Comparison of ENCODE assay signal across 9 cellular contexts in genomic region chr19:57887195-57887941, GRCh38. TPM values are rescaled to one million over a fixed set of nuclear protein-coding genes. Genes with fewer than 3 reads are reported as not detected.
DNase-seq lines count a peak whose midpoint lies in the region; ATAC-seq and TF ChIP-seq lines count a peak whose summit lies in the region.
"Had no signal": no experiment of that assay in that cellular context is flagged by ENCODE, and none has a peak within 500 bp of the region (broad histone marks: within the 10 kb centered on the region; RNA-seq: fewer than 3 reads in every experiment).

No MANE protein-coding gene starts in this region.

- peaks cover 0 to 88% (median 36%) of the 10 kb centered on the region in 9 donors for H3K9me3 Mint-ChIP-seq in naive thymus-derived CD8-positive, alpha-beta T cell

- H3K4me1 Mint-ChIP-seq in naive thymus-derived CD8-positive, alpha-beta T cell, result peaks cover 17 to 41% (median 27%) of the 10 kb centered on the region in 4 donors

- no peak for ATAC-seq in naive thymus-derived CD8-positive, alpha-beta T cell
- no peak for ATAC-seq in HG03159 (IDR thresholded peaks at IDR 0.05; ENCODE audit: unreplicated experiment)

- DNase-seq in COR-L47 (lab: John Stamatoyannopoulos, UW) (peak; percentile 8), NCI-H1105 treated with DMSO at 0.1 percent for 48 hours (lab: John Stamatoyannopoulos, UW) (peak; percentile 21), dorsolateral prefrontal cortex (no peak), uterus (no peak), GM19238 (ENCODE audit: insufficient read length, low spot score) (no peak), occipital lobe (lab: John Stamatoyannopoulos, UW) (no peak)
- no peak for DNase-seq in naive thymus-derived CD8-positive, alpha-beta T cell

- H3K27me3 Mint-ChIP-seq in naive thymus-derived CD8-positive, alpha-beta T cell, result no peaks in the 10 kb centered on the region

- no peak overlapping the region for H3K27ac ChIP-seq in dorsolateral prefrontal cortex
- no peak overlapping the region for H3K27ac ChIP-seq in uterus

- no peak for TF ChIP-seq POLR2A in uterus (IDR thresholded peaks at IDR 0.05)

- POLR2A ChIA-PET in naive thymus-derived CD8-positive, alpha-beta T cell (lab: Charles Lee), result interaction anchor here (1.3 to 1.9 kb wide), 5 partner anchors 19 to 116 kb away, joined by 4 to 7 read pairs (median 5); partner anchors contain the start of genes ZNF417, ZNF587 and ZNF606

- H3K27me3 ChIP-seq in dorsolateral prefrontal cortex (no peaks in the 10 kb centered on the region), uterus (no peaks in the 10 kb centered on the region)

- peak overlapping the region in 7 of 10 donors; percentile 17 to 93 (median 84) for H3K27ac Mint-ChIP-seq in naive thymus-derived CD8-positive, alpha-beta T cell

- H3K9me3 ChIP-seq in uterus, result no peaks in the 10 kb centered on the region
- H3K9me3 ChIP-seq: prostate gland had no signal

- H3K36me3 Mint-ChIP-seq in naive thymus-derived CD8-positive, alpha-beta T cell, result peaks cover 47 to 78% (median 55%) of the 10 kb centered on the region in 3 donors

- no peaks in the 10 kb centered on the region for H3K4me1 ChIP-seq in uterus
- H3K4me1 ChIP-seq: prostate gland had no signal

- H3K4me3 Mint-ChIP-seq in naive thymus-derived CD8-positive, alpha-beta T cell, result peak overlapping the region; percentile 85 to 96 (median 92)

- H3K4me3 ChIP-seq in dorsolateral prefrontal cortex, result peak overlapping the region in 57 of 59 donors; percentile 16 to 93 (median 77)
- H3K4me3 ChIP-seq in uterus, result no peak overlapping the region

- no peaks in the 10 kb centered on the region for H3K36me3 ChIP-seq in uterus
- H3K36me3 ChIP-seq: prostate gland had no signal

- intact Hi-C loops in dorsolateral prefrontal cortex (cut with DNase I), result no loop called here
- intact Hi-C loops in uterus (cut with DNase I; ENCODE audit: low total_unique reads), result no loop called here

- TF ChIP-seq CTCF in dorsolateral prefrontal cortex (IDR thresholded peaks at IDR 0.05 in 54 of 56, conservative IDR thresholded peaks at IDR 0.05 in 2 of 56; ENCODE audit: low read depth in 1 of 56, partially characterized antibody in 56 of 56), result no peak
- no peak for TF ChIP-seq CTCF in uterus (IDR thresholded peaks at IDR 0.05)

RNA-seq across cellular contexts. Expression of gene ZNF814, which starts 1.5 kb away (rescaled TPM):
- total RNA-seq in dorsolateral prefrontal cortex (10 to 100 TPM; 18.3 to 51.9 (median 31.5) TPM), uterus (10 to 100 TPM in 3 of 4 donors, 1 to 10 TPM in 1; 7.1 to 24.9 (median 15.4) TPM), occipital lobe (32.8 TPM)
- total RNA-seq in naive thymus-derived CD8-positive, alpha-beta T cell, result 10 to 100 TPM; 84.6 to 85.1 TPM
- 10 to 100 TPM; 13.2 to 32.2 (median 20.9) TPM for polyA plus RNA-seq in naive thymus-derived CD8-positive, alpha-beta T cell

RNA-seq across cellular contexts. Expression of gene ZNF417, which starts 29.0 kb away (rescaled TPM):
- total RNA-seq in dorsolateral prefrontal cortex (10 to 100 TPM; 23.2 to 54.3 (median 33.0) TPM), uterus (10 to 100 TPM; 15.0 to 50.1 (median 20.7) TPM), occipital lobe (39.3 TPM)
- total RNA-seq in naive thymus-derived CD8-positive, alpha-beta T cell, result 10 to 100 TPM; 44.2 to 50.1 TPM
- 1 to 10 TPM; 1.6 to 6.0 (median 1.8) TPM for polyA plus RNA-seq in naive thymus-derived CD8-positive, alpha-beta T cell

RNA-seq across cellular contexts. Expression of gene ZNF587, which starts 37.7 kb away (rescaled TPM):
- total RNA-seq in dorsolateral prefrontal cortex (10 to 100 TPM; 34.9 to 82.3 (median 50.7) TPM), uterus (10 to 100 TPM; 21.3 to 80.0 (median 39.6) TPM), occipital lobe (34.5 TPM)
- 10 to 100 TPM; 61.9 to 69.2 TPM for total RNA-seq in naive thymus-derived CD8-positive, alpha-beta T cell
- polyA plus RNA-seq in naive thymus-derived CD8-positive, alpha-beta T cell, result 1 to 10 TPM; 1.3 to 7.4 (median 4.7) TPM

RNA-seq across cellular contexts. Expression of gene ZNF418, which starts 47.8 kb away (rescaled TPM):
- 10 to 100 TPM; 22.6 to 50.8 (median 34.9) TPM for total RNA-seq in dorsolateral prefrontal cortex
- 10 to 100 TPM; 28.0 to 31.8 TPM for total RNA-seq in naive thymus-derived CD8-positive, alpha-beta T cell
- polyA plus RNA-seq in naive thymus-derived CD8-positive, alpha-beta T cell, result 1 to 10 TPM in 2 of 3 donors, not detected in 1; 1.0 to 2.1 TPM
- 10 to 100 TPM in 2 of 4 donors, 1 to 10 TPM in 1, under 1 TPM in 1; 0.29 to 15.8 (median 9.8) TPM for total RNA-seq in uterus
- total RNA-seq in occipital lobe, result 64.3 TPM

RNA-seq across cellular contexts. Expression of gene ZNF587B, which starts 57.3 kb away (rescaled TPM):
- total RNA-seq in dorsolateral prefrontal cortex (10 to 100 TPM in 116 of 120 experiments, 1 to 10 TPM in 4; 7.8 to 34.6 (median 15.2) TPM), uterus (10 to 100 TPM in 3 of 4 donors, 1 to 10 TPM in 1; 5.9 to 30.6 (median 15.0) TPM), occipital lobe (20.9 TPM)
- 10 to 100 TPM; 29.1 to 29.9 TPM for total RNA-seq in naive thymus-derived CD8-positive, alpha-beta T cell
- polyA plus RNA-seq in naive thymus-derived CD8-positive, alpha-beta T cell, result 1 to 10 TPM in 1 of 3 donors, under 1 TPM in 2; 0.27 to 1.3 (median 0.76) TPM

Comparison
In these comparisons a context has a peak if more than half of its experiments do, and no peak if none do; other contexts are left out.
1. DNase-seq: peak in COR-L47 (single experiment) and NCI-H1105 treated with DMSO at 0.1 percent for 48 hours (single experiment); none in dorsolateral prefrontal cortex (0 of 10), naive thymus-derived CD8-positive, alpha-beta T cell (0 of 10), uterus (0 of 2), GM19238 (single experiment) and occipital lobe (single experiment).
2. H3K4me3 ChIP-seq: peak in dorsolateral prefrontal cortex (57 of 59); none in uterus (0 of 2).